Comparison of ENCODE assay signal across 1 cellular context in the genomic region with DNA sequence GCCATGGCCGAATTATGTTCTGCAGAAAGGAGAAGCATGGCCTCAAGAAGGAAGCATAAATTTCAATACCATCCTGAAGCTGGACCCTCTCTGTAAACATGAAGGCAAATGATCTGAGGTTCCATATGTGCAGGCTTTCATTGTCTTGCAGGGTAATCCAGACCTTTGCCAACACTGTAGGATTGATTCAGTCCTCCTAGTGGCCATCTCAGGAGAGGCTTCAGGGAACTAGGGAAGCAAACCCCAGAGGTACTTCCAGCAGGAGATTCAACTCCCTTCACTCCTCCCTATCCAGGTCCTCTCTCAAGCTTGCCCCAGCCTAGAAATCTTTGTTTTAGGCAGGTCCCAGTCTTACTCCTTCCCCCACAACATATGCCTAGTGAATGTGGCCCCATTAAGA.
TF ChIP-seq lines count a peak whose summit lies in the region.

No MANE protein-coding gene starts in this region.

TF ChIP-seq in GM23338, 12 proteins besides CTCF, POLR2A, EP300 and RAD21 (continued from another document):
- TF ChIP-seq EZH2phosphoT487 (IDR thresholded peaks at IDR 0.05; ENCODE audit: unreplicated experiment) = no peak
- TF ChIP-seq NANOG (IDR thresholded peaks at IDR 0.05; ENCODE audit: borderline replicate concordance) = no peak
- TF ChIP-seq, protein P1, sequence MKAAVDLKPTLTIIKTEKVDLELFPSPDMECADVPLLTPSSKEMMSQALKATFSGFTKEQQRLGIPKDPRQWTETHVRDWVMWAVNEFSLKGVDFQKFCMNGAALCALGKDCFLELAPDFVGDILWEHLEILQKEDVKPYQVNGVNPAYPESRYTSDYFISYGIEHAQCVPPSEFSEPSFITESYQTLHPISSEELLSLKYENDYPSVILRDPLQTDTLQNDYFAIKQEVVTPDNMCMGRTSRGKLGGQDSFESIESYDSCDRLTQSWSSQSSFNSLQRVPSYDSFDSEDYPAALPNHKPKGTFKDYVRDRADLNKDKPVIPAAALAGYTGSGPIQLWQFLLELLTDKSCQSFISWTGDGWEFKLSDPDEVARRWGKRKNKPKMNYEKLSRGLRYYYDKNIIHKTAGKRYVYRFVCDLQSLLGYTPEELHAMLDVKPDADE (IDR thresholded peaks at IDR 0.05) = no peak
- no peak for TF ChIP-seq EZH2 (IDR thresholded peaks at IDR 0.05; ENCODE audit: low read depth, unreplicated experiment)
- TF ChIP-seq ZNF331 (CRISPR knock-in tag; IDR thresholded peaks at IDR 0.05; ENCODE audit: low read depth) = no peak
- no peak for TF ChIP-seq ZNF462 (CRISPR knock-in tag; IDR thresholded peaks at IDR 0.05)
- TF ChIP-seq ZNF114 (CRISPR knock-in tag; IDR thresholded peaks at IDR 0.05) = no peak
TF ChIP-seq in GM23338: peak in this region for 0.
